Comparison of ENCODE assay signal across 21 cellular contexts in the genomic region with DNA sequence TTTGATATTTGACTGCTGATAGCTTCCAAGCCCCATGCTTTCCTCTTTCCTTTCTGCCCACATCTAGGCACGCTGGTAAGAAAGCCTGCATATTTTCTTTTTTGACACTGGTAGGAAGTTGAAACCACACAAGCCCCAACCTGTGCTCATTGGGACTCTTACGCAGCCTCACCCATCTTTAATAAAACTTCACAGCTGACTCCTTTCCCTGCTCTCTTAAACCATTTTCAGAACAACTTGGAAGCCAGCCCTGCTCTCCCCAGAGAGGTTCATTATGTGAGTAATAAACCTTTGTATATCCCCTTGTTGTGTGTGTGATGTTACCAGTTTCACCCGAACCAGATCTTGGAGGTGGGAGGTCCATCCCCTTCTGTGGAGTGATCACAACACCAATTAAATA.
"Had no signal": no experiment of that assay in that cellular context is flagged by ENCODE, and none has a peak within 500 bp of the region (broad histone marks: within the 10 kb centered on the region; RNA-seq: fewer than 3 reads in every experiment).

No MANE protein-coding gene starts in this region.

- DNase-seq: activated B cell treated with CpG ODN at 0.5 μM for 24 hours; activated CD4-positive, alpha-beta T cell treated with anti-CD3 and anti-CD28 coated beads for 48 hours; activated CD8-positive, alpha-beta memory T cell treated with anti-CD3 and anti-CD28 coated beads, Interleukin-2, amount 50 U/mL, for 4 hours; activated CD8-positive, alpha-beta T cell treated with anti-CD3 and anti-CD28 coated beads for 36 hours; activated gamma-delta T cell; activated naive CD8-positive, alpha-beta T cell treated with anti-CD3 and anti-CD28 coated beads for 36 hours; activated T-cell treated with anti-CD3 and anti-CD28 coated beads, Interleukin-2, amount 50 U/mL, for 48 hours; amygdala; cerebellar nuclear complex; effector CD8-positive, alpha-beta T cell; occipital lobe; stimulated activated CD4-positive, alpha-beta T cell treated with anti-CD3 and anti-CD28 coated beads, Interleukin-1b, Interleukin-23, amount 100 ng/mL, for 48 hours; stimulated activated naive CD8-positive, alpha-beta T cell treated with anti-CD3 and anti-CD28 coated beads, Interleukin-15, amount 100 ng/mL, for 72 hours; thyroid gland had no signal

- H3K27me3 Mint-ChIP-seq: progenitor cell of endocrine pancreas had no signal

- H3K27ac ChIP-seq: body of pancreas, thyroid gland, uterus had no signal

- H3K27ac Mint-ChIP-seq: activated B cell treated with CpG ODN at 0.5 μM for 24 hours; activated CD8-positive, alpha-beta T cell treated with anti-CD3 and anti-CD28 coated beads for 36 hours; activated naive CD8-positive, alpha-beta T cell treated with anti-CD3 and anti-CD28 coated beads for 36 hours; progenitor cell of endocrine pancreas; stimulated activated naive CD8-positive, alpha-beta T cell treated with anti-CD3 and anti-CD28 coated beads, Interleukin-15, amount 100 ng/mL, for 72 hours had no signal

- H3K4me1 ChIP-seq: body of pancreas, thyroid gland, uterus had no signal

- H3K4me1 Mint-ChIP-seq: activated B cell treated with CpG ODN at 0.5 μM for 24 hours; activated naive CD8-positive, alpha-beta T cell treated with anti-CD3 and anti-CD28 coated beads for 36 hours; stimulated activated naive CD8-positive, alpha-beta T cell treated with anti-CD3 and anti-CD28 coated beads, Interleukin-15, amount 100 ng/mL, for 72 hours had no signal

- FAIRE-seq: frontal cortex, islet of Langerhans, TTC549 had no signal

- H3K4me3 ChIP-seq: body of pancreas, thyroid gland, uterus had no signal

- H3K27me3 ChIP-seq: body of pancreas, thyroid gland, uterus had no signal

- H3K9me3 Mint-ChIP-seq: activated B cell treated with CpG ODN at 0.5 μM for 24 hours; activated CD8-positive, alpha-beta T cell treated with anti-CD3 and anti-CD28 coated beads for 36 hours; activated naive CD8-positive, alpha-beta T cell treated with anti-CD3 and anti-CD28 coated beads for 36 hours; nephron; stimulated activated naive CD8-positive, alpha-beta T cell treated with anti-CD3 and anti-CD28 coated beads, Interleukin-15, amount 100 ng/mL, for 72 hours had no signal

- ATAC-seq: activated CD8-positive, alpha-beta T cell treated with anti-CD3 and anti-CD28 coated beads for 36 hours; stimulated activated naive CD8-positive, alpha-beta T cell treated with anti-CD3 and anti-CD28 coated beads, Interleukin-15, amount 100 ng/mL, for 72 hours had no signal

- H3K4me3 Mint-ChIP-seq: activated B cell treated with CpG ODN at 0.5 μM for 24 hours; activated CD8-positive, alpha-beta T cell treated with anti-CD3 and anti-CD28 coated beads for 36 hours; activated naive CD8-positive, alpha-beta T cell treated with anti-CD3 and anti-CD28 coated beads for 36 hours; nephron; stimulated activated naive CD8-positive, alpha-beta T cell treated with anti-CD3 and anti-CD28 coated beads, Interleukin-15, amount 100 ng/mL, for 72 hours had no signal

- H3K36me3 Mint-ChIP-seq: activated naive CD8-positive, alpha-beta T cell treated with anti-CD3 and anti-CD28 coated beads for 36 hours had no signal

- H3K9me3 ChIP-seq: body of pancreas, thyroid gland, uterus had no signal

- H3K36me3 ChIP-seq: thyroid gland, uterus had no signal
